In the genomic region with DNA sequence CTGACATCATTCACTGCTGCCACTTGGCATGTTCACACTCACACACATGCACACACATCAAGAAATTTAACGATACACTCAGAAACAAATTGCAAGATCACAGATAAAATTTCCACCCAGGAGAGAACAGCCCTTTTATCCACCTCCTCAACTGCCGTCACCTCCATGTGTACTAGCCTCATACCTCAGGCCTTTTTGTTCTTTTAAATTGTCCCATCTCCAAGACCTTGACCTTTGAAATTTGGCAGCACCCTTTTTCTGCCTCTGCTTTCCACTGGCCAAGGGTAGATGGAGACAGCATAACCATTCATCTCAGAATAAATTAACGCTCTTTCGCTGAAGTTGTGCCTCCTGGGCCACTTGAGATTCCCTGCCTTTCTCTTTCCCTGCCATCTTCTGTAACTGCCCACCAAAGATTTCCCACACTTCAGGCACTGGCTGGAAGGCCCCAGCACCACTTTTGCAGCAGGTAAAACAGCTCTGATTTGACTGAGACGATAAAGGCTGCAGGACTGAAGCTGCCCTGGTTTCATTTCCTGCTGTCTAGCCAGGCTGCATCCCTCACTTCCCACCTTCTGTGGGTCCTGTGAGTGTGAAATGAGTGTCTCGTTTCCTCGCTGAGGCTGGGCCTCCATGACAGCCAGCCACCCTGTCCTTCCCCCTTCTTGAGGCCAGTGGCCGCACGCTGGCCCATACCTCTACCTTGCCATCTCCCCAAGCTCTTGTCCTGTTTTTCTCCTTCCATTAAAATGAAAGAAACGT, we compare ENCODE assay signal across 8 cellular contexts. TPM values are rescaled to one million over a fixed set of nuclear protein-coding genes. Genes with fewer than 3 reads are reported as not detected.
DNase-seq lines count a peak whose midpoint lies in the region; ATAC-seq and TF ChIP-seq lines count a peak whose summit lies in the region.

No MANE protein-coding gene starts in this region.

- no peaks in the 10 kb centered on the region for H3K27me3 ChIP-seq in right lobe of liver

- no peaks in the 10 kb centered on the region for H3K9me3 ChIP-seq in right lobe of liver

- ATAC-seq in GM18873 (IDR thresholded peaks at IDR 0.05; ENCODE audit: low FRiP score, unreplicated experiment) = peak; percentile 45
- ATAC-seq in HG02763 (IDR thresholded peaks at IDR 0.05; ENCODE audit: unreplicated experiment) = peak; percentile 52
- ATAC-seq in right lobe of liver = peak; percentile 9 to 51 (median 40)

- CTCF ChIA-PET in activated CD4-positive, alpha-beta memory T cell treated with anti-CD3 and anti-CD28 coated beads, Interleukin-2, amount 10 ng/mL, durations not matched to agents 7 days and 5 days (lab: Charles Lee) = no interaction called here

- H3K4me3 ChIP-seq in right lobe of liver = no peak overlapping the region

- H3K4me3 Mint-ChIP-seq in activated CD4-positive, alpha-beta memory T cell treated with anti-CD3 and anti-CD28 coated beads, Interleukin-2, amount 10 ng/mL, durations not matched to agents 7 days and 5 days = no peak overlapping the region

- intact Hi-C loops in right lobe of liver (cut with DNase I) = no loop called here

- peak; percentile 52 for DNase-seq in activated CD4-positive, alpha-beta memory T cell treated with anti-CD3 and anti-CD28 coated beads, Interleukin-2, amount 10 ng/mL, durations not matched to agents 7 days and 5 days
- DNase-seq in right lobe of liver = peak in 1 of 3 donors; percentile 64
- no peak for DNase-seq in HUDEP-2 (lab: John Stamatoyannopoulos, UW; ENCODE audit: unreplicated experiment in 76 of 76)
- no peak for DNase-seq in midbrain (lab: John Stamatoyannopoulos, UW)
- DNase-seq in HuH-7.5 (ENCODE audit: low spot score) = no peak
- no peak for DNase-seq in occipital lobe (lab: John Stamatoyannopoulos, UW)

- H3K4me1 ChIP-seq in right lobe of liver = peaks cover 0 to 65% (median 34%) of the 10 kb centered on the region in 4 donors

- TF ChIP-seq POLR2A in right lobe of liver (IDR thresholded peaks at IDR 0.05) = peak; percentile 60

- peaks cover 70% of the 10 kb centered on the region for H3K4me1 Mint-ChIP-seq in activated CD4-positive, alpha-beta memory T cell treated with anti-CD3 and anti-CD28 coated beads, Interleukin-2, amount 10 ng/mL, durations not matched to agents 7 days and 5 days

- POLR2A ChIA-PET in activated CD4-positive, alpha-beta memory T cell treated with anti-CD3 and anti-CD28 coated beads, Interleukin-2, amount 10 ng/mL, durations not matched to agents 7 days and 5 days (lab: Charles Lee) = interaction anchor here (0.6 to 1.9 kb wide), 2 partner anchors 35 to 39 kb away, joined by 4 read pairs; a partner anchor contains a TSS

- H3K27ac ChIP-seq in right lobe of liver = peak overlapping the region; percentile 78 to 93 (median 90)

- peaks cover 10% of the 10 kb centered on the region for H3K36me3 Mint-ChIP-seq in activated CD4-positive, alpha-beta memory T cell treated with anti-CD3 and anti-CD28 coated beads, Interleukin-2, amount 10 ng/mL, durations not matched to agents 7 days and 5 days (ENCODE audit: low read depth)

- no peaks in the 10 kb centered on the region for H3K36me3 ChIP-seq in right lobe of liver

- TF ChIP-seq CTCF in right lobe of liver (IDR thresholded peaks at IDR 0.05) = no peak

- H3K9me3 Mint-ChIP-seq in activated CD4-positive, alpha-beta memory T cell treated with anti-CD3 and anti-CD28 coated beads, Interleukin-2, amount 10 ng/mL, durations not matched to agents 7 days and 5 days = no peaks in the 10 kb centered on the region

- H3K27me3 Mint-ChIP-seq in activated CD4-positive, alpha-beta memory T cell treated with anti-CD3 and anti-CD28 coated beads, Interleukin-2, amount 10 ng/mL, durations not matched to agents 7 days and 5 days = no peaks in the 10 kb centered on the region

- peak overlapping the region; percentile 36 for H3K27ac Mint-ChIP-seq in activated CD4-positive, alpha-beta memory T cell treated with anti-CD3 and anti-CD28 coated beads, Interleukin-2, amount 10 ng/mL, durations not matched to agents 7 days and 5 days

- 22% methylated on average over 8 of the region's 10 CpGs for WGBS in right lobe of liver (ENCODE audit: insufficient coverage, low coverage, low lambda C conversion rate, missing lambda C conversion rate)

RNA-seq across cellular contexts. Expression of a gene that starts 39.3 kb away (rescaled TPM):
- 10 to 100 TPM; 18.0 to 18.8 TPM for total RNA-seq in activated CD4-positive, alpha-beta memory T cell treated with anti-CD3 and anti-CD28 coated beads, Interleukin-2, amount 10 ng/mL, durations not matched to agents 7 days and 5 days
- total RNA-seq in right lobe of liver (100 to 1,000 TPM in 3 of 6 experiments, 10 to 100 TPM in 3; 30.3 to 135 (median 81.5) TPM), occipital lobe (29.2 TPM)
